20 cellular contexts compared by ENCODE assay signal in the genomic region with DNA sequence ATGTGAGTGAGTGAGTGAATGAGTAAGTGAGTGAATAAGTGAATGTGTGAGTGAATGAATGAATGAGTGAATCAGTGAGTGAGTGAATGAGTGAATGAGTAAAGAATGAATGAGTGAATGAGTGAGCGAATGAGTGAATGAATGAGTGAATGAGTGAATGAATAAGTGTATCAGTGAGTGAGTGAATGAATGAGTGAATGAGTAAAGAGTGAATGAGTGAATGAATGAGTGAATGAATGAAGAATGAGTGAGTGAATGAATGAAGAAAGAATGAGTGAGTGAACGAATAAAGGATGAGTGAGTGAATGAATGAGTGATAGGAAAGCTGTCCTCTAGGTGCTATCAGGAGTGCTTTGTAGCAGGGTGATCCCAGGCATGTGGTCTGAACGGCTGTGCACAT. TPM values are rescaled to one million over a fixed set of nuclear protein-coding genes. Genes with fewer than 3 reads are reported as not detected.
A peak's percentile ranks its signal among the peaks of the same experiment; 100 is the strongest.
DNase-seq lines count a peak whose midpoint lies in the region; FAIRE-seq and TF ChIP-seq lines count a peak whose summit lies in the region.
"Had no signal": no experiment of that assay in that cellular context is flagged by ENCODE, and none has a peak within 500 bp of the region (broad histone marks: within the 10 kb centered on the region; RNA-seq: fewer than 3 reads in every experiment).

No MANE protein-coding gene starts in this region.

- no peak for FAIRE-seq in H1 (lab: Jason Lieb, UNC)

- TF ChIP-seq EP300 in H1 (IDR thresholded peaks at IDR 0.05; ENCODE audit: borderline replicate concordance in 1 of 2, low read depth in 2 of 2, low read length in 2 of 2) (no peak), stomach (IDR thresholded peaks at IDR 0.05) (no peak)

- H2BK120ac ChIP-seq in H1 (replicated peaks; ENCODE audit: low read depth, low read length): no peak overlapping the region

- POLR2A ChIA-PET in MCF 10A (lab: Yijun Ruan, JAX): interaction anchor here (1.1 kb wide), 1 partner anchor 8 kb away, joined by 3 read pairs; no protein-coding TSS in a partner anchor
- POLR2A ChIA-PET in RWPE1 (lab: Yijun Ruan, JAX; ENCODE audit: low non-redundant PET): no interaction called here
- POLR2A ChIA-PET in H1 (lab: Charles Lee; ENCODE audit: partially characterized antibody): interaction anchor here (1.0 kb wide), 1 partner anchor 25 kb away, joined by 3 read pairs; no protein-coding TSS in a partner anchor

- peaks cover 8% of the 10 kb centered on the region for H3K4me1 Mint-ChIP-seq in MCF 10A (ENCODE audit: insufficient read depth, unreplicated experiment)
- H3K4me1 Mint-ChIP-seq: CD14-positive monocyte; CD4-positive, alpha-beta memory T cell had no signal

- no peak for TF ChIP-seq POLR2A in H1 (IDR thresholded peaks at IDR 0.05; ENCODE audit: control extremely low read depth in 1 of 2, low read depth in 2 of 2, low read length in 2 of 2)
- TF ChIP-seq POLR2A in stomach (IDR thresholded peaks at IDR 0.05): no peak

- H3K23ac ChIP-seq in H1 (ENCODE audit: insufficient read length): no peak overlapping the region

- no peak overlapping the region for H3K9ac ChIP-seq in mammary epithelial cell (ENCODE audit: insufficient read depth, low read length)
- H3K9ac ChIP-seq in H1 (replicated peaks in 1 of 4; ENCODE audit: extremely low read depth in 1 of 4, low read depth in 3 of 4, low read length in 3 of 4): no peak overlapping the region
- H3K9ac ChIP-seq: BLaER1 had no signal

- no peak overlapping the region for H3K4me3 ChIP-seq in mammary epithelial cell (replicated peaks in 1 of 3; ENCODE audit: insufficient read depth in 1 of 3, low read depth in 2 of 3, low read length in 3 of 3)
- H3K4me3 ChIP-seq in H1 (ENCODE audit: extremely low read depth in 1 of 4, insufficient read depth in 2 of 4, low read depth in 3 of 4, low read length in 4 of 4): no peak overlapping the region
- H3K4me3 ChIP-seq in stomach: no peak overlapping the region
- H3K4me3 ChIP-seq: BLaER1, HAP-1 had no signal

- intact Hi-C loops in MCF 10A (cut with micrococcal nuclease): no loop called here
- intact Hi-C loops in mammary epithelial cell (cut with micrococcal nuclease): no loop called here
- intact Hi-C loops in stomach (cut with DNase I; ENCODE audit: low total_unique reads): no loop called here

- H3K27ac Mint-ChIP-seq in MCF 10A (ENCODE audit: low read depth, unreplicated experiment): peak overlapping the region; percentile 39
- H3K27ac Mint-ChIP-seq: CD14-positive monocyte had no signal

- in situ Hi-C loops in mammary epithelial cell (cut with MboI; ENCODE audit: low sequenced_read_pairs in 2 of 2): no loop called here

- DNase-seq in MCF 10A (ENCODE audit: unreplicated experiment) (no peak), mammary epithelial cell (no peak), RWPE1 (ENCODE audit: low spot score) (no peak), H1 (ENCODE audit: low read depth in 1 of 2, low spot score in 2 of 2) (no peak), COLO668 (lab: John Stamatoyannopoulos, UW; ENCODE audit: unreplicated experiment) (no peak), stomach (no peak)
- DNase-seq: 8988T; Calu3; CD4-positive, alpha-beta memory T cell; DMS79 treated with DMSO at 0.1 percent for 48 hours; GF-D8; IMR-90; KBM-7 had no signal

- H2BK15ac ChIP-seq in H1 (ENCODE audit: low read length): 0 out of 2 replicates have a peak overlapping the region, but pooled peaks have one; percentile 10

- H4K91ac ChIP-seq in H1 (replicated peaks; ENCODE audit: insufficient read length, low read length): no peak overlapping the region

- BruUV-seq in MCF 10A (replicated peaks; lab: Mats Ljungman, UMichigan) (no TSS peak), mammary epithelial cell (replicated peaks; lab: Mats Ljungman, UMichigan) (no TSS peak)

- H4K5ac ChIP-seq in H1 (ENCODE audit: insufficient read length, low read depth, low read length): no peak overlapping the region

- peaks cover 17% of the 10 kb centered on the region for H3K27me3 ChIP-seq in mammary epithelial cell (ENCODE audit: insufficient read depth, low read length)
- no peaks in the 10 kb centered on the region for H3K27me3 ChIP-seq in H1 (replicated peaks in 1 of 4; ENCODE audit: control insufficient read depth in 3 of 4, extremely low read depth in 1 of 4, insufficient read depth in 3 of 4, low read length in 3 of 4)
- H3K27me3 ChIP-seq in stomach: peaks cover 0 to 78% (median 18%) of the 10 kb centered on the region in 3 donors

- H2AK5ac ChIP-seq in H1 (ENCODE audit: low read depth, low read length): no peak overlapping the region

- no peak overlapping the region for H3K27ac ChIP-seq in mammary epithelial cell (ENCODE audit: insufficient read depth, low read depth, low read length)
- peak overlapping the region; percentile 95 for H3K27ac ChIP-seq in RWPE1
- H3K27ac ChIP-seq in H1 (ENCODE audit: low read depth, low read length): no peak overlapping the region
- no peak overlapping the region for H3K27ac ChIP-seq in stomach
- H3K27ac ChIP-seq: BLaER1 had no signal

- no peaks in the 10 kb centered on the region for H3K79me2 ChIP-seq in mammary epithelial cell (ENCODE audit: insufficient read depth, low read length)
- H3K79me2 ChIP-seq in H1 (ENCODE audit: control insufficient read depth in 1 of 2, insufficient read depth in 2 of 2, low read length in 2 of 2): no peaks in the 10 kb centered on the region

- H2BK12ac ChIP-seq in H1 (ENCODE audit: low read depth, low read length): 0 out of 2 replicates have a peak overlapping the region, but pooled peaks have one; percentile 23

- H3K4me1 ChIP-seq in mammary epithelial cell (ENCODE audit: insufficient read depth, low read length): peaks cover 16% of the 10 kb centered on the region
- H3K4me1 ChIP-seq in H1 (replicated peaks in 1 of 4; ENCODE audit: control insufficient read depth in 3 of 4, insufficient read depth in 4 of 4, low read length in 3 of 4): no peaks in the 10 kb centered on the region
- H3K4me1 ChIP-seq in stomach: no peaks in the 10 kb centered on the region
- H3K4me1 ChIP-seq: HAP-1 had no signal

- peaks cover 3% of the 10 kb centered on the region for H3K27me3 Mint-ChIP-seq in MCF 10A (ENCODE audit: insufficient read depth, unreplicated experiment)

- no peak overlapping the region for H4K8ac ChIP-seq in H1 (ENCODE audit: extremely low read depth, insufficient read depth, low read length)

- CTCF ChIA-PET in MCF 10A (lab: Yijun Ruan, JAX) (interaction anchor here (1.5 kb wide), 1 partner anchor 76 kb away, joined by 5 read pairs; no protein-coding TSS in a partner anchor), mammary epithelial cell (lab: Charles Lee; ENCODE audit: low non-redundant PET) (no interaction called here), RWPE1 (lab: Yijun Ruan, JAX) (no interaction called here), H1 (lab: Charles Lee; ENCODE audit: partially characterized antibody) (interaction anchor here (1.4 to 15.6 kb wide), 5 partner anchors 7 to 75 kb away, joined by 7 to 249 read pairs (median 19); no protein-coding TSS in a partner anchor)

- WGBS in mammary epithelial cell (ENCODE audit: low coverage, missing lambda C conversion rate): 71% methylated on average over 3 of the region's 3 CpGs
- 88 to 100% methylated on average over 2 to 3 of the region's 3 CpGs for WGBS in H1 (ENCODE audit: extremely low coverage in 1 of 2, insufficient coverage in 1 of 2, insufficient read length in 1 of 2, insufficient replicate concordance in 2 of 2, low coverage in 1 of 2, low lambda C conversion rate in 2 of 2, missing lambda C conversion rate in 1 of 2), 2 experiments
- WGBS in stomach, 5 donors: 65 to 89% (median 79%) methylated on average over 3 of the region's 3 CpGs

- dilution Hi-C loops in mammary epithelial cell (cut with HindIII; ENCODE audit: low sequenced_read_pairs): no loop called here

- H3K9me3 ChIP-seq in mammary epithelial cell (replicated peaks; ENCODE audit: insufficient read depth, low read length): peaks cover 8% of the 10 kb centered on the region
- H3K9me3 ChIP-seq in H1 (ENCODE audit: insufficient read depth in 2 of 2, low read depth in 1 of 2, low read length in 1 of 2): peaks cover 6 to 10% of the 10 kb centered on the region in 2 experiments; a peak in 2 of 4 replicates
- no peaks in the 10 kb centered on the region for H3K9me3 ChIP-seq in stomach
- H3K9me3 ChIP-seq: BLaER1, HAP-1 had no signal

- H3K4me3 Mint-ChIP-seq in MCF 10A (ENCODE audit: unreplicated experiment): peak overlapping the region; percentile 4
- H3K4me3 Mint-ChIP-seq: CD14-positive monocyte; CD4-positive, alpha-beta memory T cell had no signal

- H3K79me1 ChIP-seq in H1 (ENCODE audit: low read depth, low read length): peaks cover 5% of the 10 kb centered on the region

- H2BK20ac ChIP-seq in H1 (ENCODE audit: low read length): no peak overlapping the region

- H3K4ac ChIP-seq in H1 (replicated peaks; ENCODE audit: insufficient read length, low read depth, low read length): no peak overlapping the region

- no peaks in the 10 kb centered on the region; the same call in 1 of the 2 replicates for H3K23me2 ChIP-seq in H1 (ENCODE audit: low read depth, low read length)

- peaks cover 9% of the 10 kb centered on the region for H3K9me3 Mint-ChIP-seq in MCF 10A (ENCODE audit: unreplicated experiment)
- H3K9me3 Mint-ChIP-seq: CD4-positive, alpha-beta memory T cell had no signal

- no peak overlapping the region for H3K56ac ChIP-seq in H1 (replicated peaks; ENCODE audit: insufficient read length, low read depth, low read length)

- H3K36me3 ChIP-seq in mammary epithelial cell (ENCODE audit: insufficient read depth, low read length) (no peaks in the 10 kb centered on the region), H1 (ENCODE audit: control insufficient read depth in 2 of 4, insufficient read depth in 4 of 4, low read length in 3 of 4) (no peaks in the 10 kb centered on the region; a peak in 1 of 8 replicates), stomach (no peaks in the 10 kb centered on the region)
- H3K36me3 ChIP-seq: BLaER1, HAP-1 had no signal

- no peak overlapping the region for H2BK5ac ChIP-seq in H1 (ENCODE audit: low read depth, low read length)

- TF ChIP-seq CTCF in MCF 10A (IDR thresholded peaks at IDR 0.05; ENCODE audit: unreplicated experiment) (no peak), mammary epithelial cell (conservative IDR thresholded peaks at IDR 0.05 in 1 of 2, IDR thresholded peaks at IDR 0.05 in 1 of 2; ENCODE audit: extremely low read depth in 1 of 2, insufficient read depth in 1 of 2, low read depth in 1 of 2, low read length in 2 of 2) (no peak), RWPE1 (conservative IDR thresholded peaks at IDR 0.05; ENCODE audit: low read depth) (no peak), H1 (IDR thresholded peaks at IDR 0.05; ENCODE audit: control extremely low read depth in 1 of 3, insufficient read depth in 1 of 3, low read depth in 1 of 3, low read length in 3 of 3) (no peak), stomach (IDR thresholded peaks at IDR 0.05) (no peak)

- no peak for TF ChIP-seq RAD21 in H1 (IDR thresholded peaks at IDR 0.05 in 1 of 2, conservative IDR thresholded peaks at IDR 0.05 in 1 of 2; ENCODE audit: low read depth in 2 of 2, low read length in 2 of 2)

- no peaks in the 10 kb centered on the region for H3K36me3 Mint-ChIP-seq in MCF 10A (ENCODE audit: insufficient read depth, unreplicated experiment)
- H3K36me3 Mint-ChIP-seq: CD14-positive monocyte; CD4-positive, alpha-beta memory T cell had no signal

- H4K20me1 ChIP-seq in mammary epithelial cell (ENCODE audit: insufficient read depth, low read length): no peaks in the 10 kb centered on the region
- peaks cover 0 to 10% of the 10 kb centered on the region in 2 experiments for H4K20me1 ChIP-seq in H1 (replicated peaks in 1 of 2; ENCODE audit: control insufficient read depth in 1 of 2, insufficient read depth in 2 of 2, low read length in 2 of 2)
- H4K20me1 ChIP-seq: BLaER1 had no signal

- no peak overlapping the region for H3K14ac ChIP-seq in H1 (ENCODE audit: insufficient read length)

- H3K4me2 ChIP-seq in mammary epithelial cell (ENCODE audit: insufficient read depth, low read depth, low read length) (no peak overlapping the region), H1 (ENCODE audit: insufficient read depth in 1 of 2, low read depth in 2 of 2, low read length in 2 of 2) (no peak overlapping the region)
- H3K4me2 ChIP-seq: BLaER1 had no signal

- no peak overlapping the region for H3K18ac ChIP-seq in H1 (ENCODE audit: extremely low read depth, low read length)

- H2AFZ ChIP-seq in mammary epithelial cell (ENCODE audit: low read depth, low read length) (no peak overlapping the region), H1 (ENCODE audit: low read length) (no peak overlapping the region)

RNA-seq across cellular contexts. Expression of a gene that starts 35.7 kb away (rescaled TPM):
- total RNA-seq in MCF 10A (2022) (not detected in 2 replicates), mammary epithelial cell (under 1 TPM in 1 of 2 donors, not detected in 1; 0.07 TPM), stomach (under 1 TPM in 1 of 5 donors, not detected in 4; under 0.01 TPM)
- polyA plus RNA-seq in mammary epithelial cell (not detected), H1 (2011; rRNA removed) (0.09 and 0.22 TPM in 2 replicates), stomach (not detected)
- not detected for polyA minus RNA-seq in mammary epithelial cell
- 0.20 and 0.33 TPM in 2 replicates for total RNA-seq in H1 (2021; fragmentation: NEBNext Ultra II Directional; extraction: Animal tissue kit (Norgen Biotek cat#: 25700))
- polyA plus RNA-seq in H1 (2011; cell fraction: cytosol; rRNA removed): 0.14 TPM
- 1.3 TPM for polyA plus RNA-seq in H1 (2011; cell fraction: nucleus; rRNA removed)
- polyA plus RNA-seq in H1 (2012, experiment 1 of 2): 0.15 to 0.23 TPM (median 0.23 TPM) in 3 of 4 replicates, not detected in the other
- polyA plus RNA-seq in H1 (2012, experiment 2 of 2): 0.39 TPM
- polyA plus RNA-seq in H1 (2013, experiment 1 of 2): 0.12 TPM
- 0.06 TPM for polyA plus RNA-seq in H1 (2013, experiment 2 of 2)
- polyA minus RNA-seq in H1 (2011; rRNA and poly(A)+ RNA removed): 0.06 and 0.10 TPM in 2 replicates
- not detected for polyA minus RNA-seq in H1 (2011; cell fraction: cytosol; rRNA and poly(A)+ RNA removed)
- polyA minus RNA-seq in H1 (2011; cell fraction: nucleus; rRNA and poly(A)+ RNA removed): 0.50 TPM
- total RNA-seq: A673; Calu3; CD4-positive, alpha-beta memory T cell; H4; HT-29; IMR-90 had no signal
- polyA plus RNA-seq: AG04450; CD14-positive monocyte; CD4-positive, alpha-beta memory T cell; IMR-90 had no signal

RNA-seq across cellular contexts. Expression of a gene that starts 48.8 kb away (rescaled TPM):
- total RNA-seq in MCF 10A (2022) (0.91 and 1.2 TPM in 2 replicates), mammary epithelial cell (1 to 10 TPM in 1 of 2 donors, under 1 TPM in 1; 0.67 to 1.6 TPM), stomach (1 to 10 TPM in 1 of 5 donors, not detected in 4; 9.8 TPM)
- polyA plus RNA-seq in mammary epithelial cell (1.3 TPM), H1 (2011; rRNA removed) (30.2 and 46.3 TPM in 2 replicates), stomach (10 to 100 TPM in 1 of 3 donors, 1 to 10 TPM in 2; 5.0 to 10.4 (median 6.2) TPM)
- not detected for polyA minus RNA-seq in mammary epithelial cell
- total RNA-seq in H1 (2021; fragmentation: NEBNext Ultra II Directional; extraction: Animal tissue kit (Norgen Biotek cat#: 25700)): 14.6 and 15.0 TPM in 2 replicates
- polyA plus RNA-seq in H1 (2011; cell fraction: cytosol; rRNA removed): 20.9 TPM
- 36.1 TPM for polyA plus RNA-seq in H1 (2011; cell fraction: nucleus; rRNA removed)
- 8.4 to 15.3 TPM (median 14.6 TPM) in 4 replicates for polyA plus RNA-seq in H1 (2012, experiment 1 of 2)
- polyA plus RNA-seq in H1 (2012, experiment 2 of 2): 15.3 TPM
- polyA plus RNA-seq in H1 (2013, experiment 1 of 2): 21.5 TPM
- polyA plus RNA-seq in H1 (2013, experiment 2 of 2): 22.3 TPM
- 5.1 and 6.6 TPM in 2 replicates for polyA minus RNA-seq in H1 (2011; rRNA and poly(A)+ RNA removed)
- polyA minus RNA-seq in H1 (2011; cell fraction: cytosol; rRNA and poly(A)+ RNA removed): 6.2 TPM
- polyA minus RNA-seq in H1 (2011; cell fraction: nucleus; rRNA and poly(A)+ RNA removed): 11.6 TPM
- polyA plus RNA-seq: CD14-positive monocyte; CD4-positive, alpha-beta memory T cell had no signal

RNA-seq across cellular contexts. Expression of a gene that starts 51.3 kb away (rescaled TPM):
- total RNA-seq in MCF 10A (2022) (not detected in 2 replicates), mammary epithelial cell (not detected), stomach (1 to 10 TPM in 1 of 5 donors, not detected in 4; 1.5 TPM)
- polyA plus RNA-seq in mammary epithelial cell (not detected), H1 (2011; rRNA removed) (3.0 and 3.3 TPM in 2 replicates), stomach (under 1 TPM in 2 of 3 donors, not detected in 1; 0.50 to 0.95 TPM)
- not detected for polyA minus RNA-seq in mammary epithelial cell
- 1.8 and 1.9 TPM in 2 replicates for total RNA-seq in H1 (2021; fragmentation: NEBNext Ultra II Directional; extraction: Animal tissue kit (Norgen Biotek cat#: 25700))
- 2.9 TPM for polyA plus RNA-seq in H1 (2011; cell fraction: cytosol; rRNA removed)
- polyA plus RNA-seq in H1 (2011; cell fraction: nucleus; rRNA removed): 12.6 TPM
- polyA plus RNA-seq in H1 (2012, experiment 1 of 2): 1.7 to 3.4 TPM (median 2.7 TPM) in 4 replicates
- 3.2 TPM for polyA plus RNA-seq in H1 (2012, experiment 2 of 2)
- 1.6 TPM for polyA plus RNA-seq in H1 (2013, experiment 1 of 2)
- polyA plus RNA-seq in H1 (2013, experiment 2 of 2): 1.5 TPM
- polyA minus RNA-seq in H1 (2011; rRNA and poly(A)+ RNA removed): 2.0 and 2.4 TPM in 2 replicates
- polyA minus RNA-seq in H1 (2011; cell fraction: cytosol; rRNA and poly(A)+ RNA removed): 1.8 TPM
- polyA minus RNA-seq in H1 (2011; cell fraction: nucleus; rRNA and poly(A)+ RNA removed): 1.2 TPM
- total RNA-seq: A673; Calu3; CD4-positive, alpha-beta memory T cell; HT-29; IMR-90 had no signal
- polyA plus RNA-seq: AG04450; CD14-positive monocyte; CD4-positive, alpha-beta memory T cell; IMR-90 had no signal

RNA-seq across cellular contexts. Expression of a gene that starts 52.8 kb away (rescaled TPM):
- total RNA-seq in MCF 10A (2022) (1.7 and 2.8 TPM in 2 replicates), mammary epithelial cell (1 to 10 TPM in 1 of 2 donors, under 1 TPM in 1; 0.67 to 1.1 TPM), stomach (not detected)
- polyA plus RNA-seq in mammary epithelial cell (0.20 TPM), H1 (2011; rRNA removed) (0.54 and 0.96 TPM in 2 replicates), stomach (1 to 10 TPM; 1.4 to 5.7 (median 2.6) TPM)
- polyA minus RNA-seq in mammary epithelial cell: not detected
- total RNA-seq in H1 (2021; fragmentation: NEBNext Ultra II Directional; extraction: Animal tissue kit (Norgen Biotek cat#: 25700)): 0.92 and 1.3 TPM in 2 replicates
- polyA plus RNA-seq in H1 (2011; cell fraction: cytosol; rRNA removed): 1.4 TPM
- polyA plus RNA-seq in H1 (2011; cell fraction: nucleus; rRNA removed): 4.8 TPM
- 1.3 to 1.9 TPM (median 1.7 TPM) in 4 replicates for polyA plus RNA-seq in H1 (2012, experiment 1 of 2)
- 0.84 TPM for polyA plus RNA-seq in H1 (2012, experiment 2 of 2)
- 0.65 TPM for polyA plus RNA-seq in H1 (2013, experiment 1 of 2)
- 0.63 TPM for polyA plus RNA-seq in H1 (2013, experiment 2 of 2)
- polyA minus RNA-seq in H1 (2011; rRNA and poly(A)+ RNA removed): 0.09 and 0.15 TPM in 2 replicates
- not detected for polyA minus RNA-seq in H1 (2011; cell fraction: cytosol; rRNA and poly(A)+ RNA removed)
- polyA minus RNA-seq in H1 (2011; cell fraction: nucleus; rRNA and poly(A)+ RNA removed): 1.5 TPM
- total RNA-seq: H4, HT-29, IMR-90 had no signal
- polyA plus RNA-seq: CD14-positive monocyte; CD4-positive, alpha-beta memory T cell had no signal

Comparison
In these comparisons a context has a peak if more than half of its experiments do, and no peak if none do; other contexts are left out.
1. CTCF ChIA-PET loops: an anchor here in MCF 10A (1.5 kb wide) and H1 (1.4 to 15.6 kb wide); none called in mammary epithelial cell and RWPE1.